8 cellular contexts compared by ENCODE assay signal in genomic region chr17:64441772-64442549, GRCh38. TPM values are rescaled to one million over a fixed set of nuclear protein-coding genes. Genes with fewer than 3 reads are reported as not detected.
DNase-seq lines count a peak whose midpoint lies in the region; ATAC-seq and TF ChIP-seq lines count a peak whose summit lies in the region.

No MANE protein-coding gene starts in this region.

- no peak overlapping the region for H3K4me3 ChIP-seq in GM23248
- H3K4me3 ChIP-seq in fibroblast of the aortic adventitia (ENCODE audit: low read depth, low read length): no peak overlapping the region
- H3K4me3 ChIP-seq in skeletal muscle cell (ENCODE audit: low read depth, low read length): no peak overlapping the region

- peak overlapping the region; percentile 46; the same call in 1 of the 2 replicates for H2AFZ ChIP-seq in GM23248

- no peaks in the 10 kb centered on the region for H3K9me2 ChIP-seq in GM23248 (ENCODE audit: insufficient read depth)

- no peaks in the 10 kb centered on the region for H3K27me3 ChIP-seq in GM23248 (replicated peaks; ENCODE audit: insufficient read depth)

- H3K27ac ChIP-seq in GM23248: no peak overlapping the region

- no peak overlapping the region for H3K4me2 ChIP-seq in GM23248 (ENCODE audit: unreplicated experiment)

- no peaks in the 10 kb centered on the region for H3F3A ChIP-seq in GM23248 (ENCODE audit: insufficient read depth)

- H3K36me3 ChIP-seq in GM23248 (ENCODE audit: low read depth): no peaks in the 10 kb centered on the region

- in situ Hi-C loops in GM23248 (cut with MboI): no loop called here

- DNase-seq in GM23248: peak; percentile 15
- DNase-seq in T-helper 22 cell (ENCODE audit: low read depth): peak; percentile 9
- peak; percentile 54 for DNase-seq in fibroblast of the aortic adventitia (ENCODE audit: low read depth)
- peak; percentile 61 for DNase-seq in skeletal muscle cell (ENCODE audit: low read depth)

- H3K9me3 ChIP-seq in GM23248 (ENCODE audit: low read depth): no peaks in the 10 kb centered on the region

- H3K9ac ChIP-seq in GM23248: no peak overlapping the region

- no peaks in the 10 kb centered on the region for H3K79me2 ChIP-seq in GM23248 (ENCODE audit: insufficient read depth)

- no peaks in the 10 kb centered on the region for H3K4me1 ChIP-seq in GM23248 (ENCODE audit: insufficient read depth)

- ATAC-seq in GM21825 (IDR thresholded peaks at IDR 0.05; ENCODE audit: unreplicated experiment): no peak
- ATAC-seq in HG02798 (IDR thresholded peaks at IDR 0.05; ENCODE audit: poor library complexity, unreplicated experiment): no peak
- ATAC-seq in GM18519 (IDR thresholded peaks at IDR 0.05; ENCODE audit: low FRiP score, unreplicated experiment): no peak
- ATAC-seq in HG03139 (IDR thresholded peaks at IDR 0.05; ENCODE audit: unreplicated experiment): no peak

- no peak for TF ChIP-seq CTCF in fibroblast of the aortic adventitia (IDR thresholded peaks at IDR 0.05; ENCODE audit: insufficient read depth, low read length)

- WGBS in GM23248 (ENCODE audit: low coverage in 1 of 2, low lambda C conversion rate in 2 of 2, missing lambda C conversion rate in 2 of 2), 2 experiments: 53 to 56% methylated on average over 10 of the region's 10 CpGs

- H4K20me1 ChIP-seq in GM23248 (ENCODE audit: insufficient read depth): no peaks in the 10 kb centered on the region

RNA-seq across cellular contexts. Expression of gene MILR1, which starts 7.0 kb away (rescaled TPM):
- total RNA-seq in GM23248 (2014; rRNA removed; shearing (Covaris generic)): 4.7 and 11.7 TPM in 2 replicates
- polyA plus RNA-seq in GM23248 (2016; fragmentation: Nextera tagmentation; extraction: Ambion mirVana): 6.3 and 6.5 TPM in 2 replicates
- 4.1 and 52.5 TPM in 2 replicates for total RNA-seq in fibroblast of the aortic adventitia (ENCODE audit: low replicate concordance)

RNA-seq across cellular contexts. Expression of gene PECAM1, which starts 51.3 kb away (rescaled TPM):
- total RNA-seq in GM23248 (2014; rRNA removed; shearing (Covaris generic)): not detected in 2 replicates
- polyA plus RNA-seq in GM23248 (2016; fragmentation: Nextera tagmentation; extraction: Ambion mirVana): 0.06 and 0.11 TPM in 2 replicates
- total RNA-seq in fibroblast of the aortic adventitia (ENCODE audit: low replicate concordance): 1.2 and 7.4 TPM in 2 replicates

RNA-seq across cellular contexts. Expression of gene POLG2, which starts 54.9 kb away (rescaled TPM):
- 3.4 and 3.7 TPM in 2 replicates for total RNA-seq in GM23248 (2014; rRNA removed; shearing (Covaris generic))
- 6.6 and 8.6 TPM in 2 replicates for polyA plus RNA-seq in GM23248 (2016; fragmentation: Nextera tagmentation; extraction: Ambion mirVana)
- 8.2 and 34.9 TPM in 2 replicates for total RNA-seq in fibroblast of the aortic adventitia (ENCODE audit: low replicate concordance)

Comparison
In these comparisons a context has a peak if more than half of its experiments do, and no peak if none do; other contexts are left out.
1. DNase-seq: peak in every context shown above with its lines; median percentile 61 in skeletal muscle cell; 54 in fibroblast of the aortic adventitia; 15 in GM23248; 9 in T-helper 22 cell.